34 cellular contexts compared by ENCODE assay signal in the genomic region with DNA sequence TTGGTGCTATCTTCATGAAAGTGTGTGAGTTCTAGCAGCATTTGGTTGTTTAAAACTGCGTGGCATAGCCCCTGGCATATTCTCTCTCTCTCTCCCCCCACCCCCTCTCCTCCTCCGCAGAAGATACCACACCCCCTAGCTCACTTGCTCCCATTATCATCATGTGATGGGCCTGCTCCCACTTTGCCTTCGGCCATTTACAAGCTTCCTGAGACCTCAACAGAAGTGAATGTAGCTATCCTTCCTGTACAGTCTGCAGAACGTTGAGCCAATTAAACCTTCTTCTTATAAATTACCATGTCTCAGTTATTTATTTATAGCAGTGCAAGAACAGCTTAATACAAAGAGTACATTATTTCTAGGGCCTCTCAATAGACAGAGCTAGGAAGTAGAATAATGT.
"Had no signal": no experiment of that assay in that cellular context is flagged by ENCODE, and none has a peak within 500 bp of the region (broad histone marks: within the 10 kb centered on the region; RNA-seq: fewer than 3 reads in every experiment).

No MANE protein-coding gene starts in this region.

- H3K36me3 ChIP-seq: MG63 had no signal

- H3K4me3 ChIP-seq: MG63 had no signal

- H3K27me3 ChIP-seq: MG63 had no signal

- DNase-seq: Karpas-422, Kasumi-1, MG63, MM.1S, MV-4-11, NCI-H1048, NCI-H1092, NCI-H1092 treated with DMSO at 0.1 percent for 48 hours, NCI-H1105, NCI-H1105 treated with DMSO at 0.1 percent for 48 hours, NCI-H1417, NCI-H1417 treated with DMSO at 0.1 percent for 48 hours, NCI-H1436, NCI-H1436 treated with DMSO at 0.1 percent for 48 hours, NCI-H146, NCI-H1694 treated with DMSO at 0.1 percent for 48 hours, NCI-H187, NCI-H187 treated with DMSO at 0.1 percent for 48 hours, NCI-H1930, NCI-H2029, NCI-H2029 treated with DMSO at 0.1 percent for 48 hours, NCI-H2081, NCI-H2081 treated with DMSO at 0.1 percent for 48 hours, NCI-H2107, NCI-H2171, NCI-H2171 treated with DMSO at 0.1 percent for 48 hours, NCI-H2227 treated with DMSO at 0.1 percent for 48 hours, NCI-H226, NCI-H345, NCI-H446, NCI-H446 treated with DMSO at 0.1 percent for 48 hours, NCI-H510A, NCI-H510A treated with DMSO at 0.1 percent for 48 hours, NCI-H524 had no signal
